18 cellular contexts compared by ENCODE assay signal in the genomic region with DNA sequence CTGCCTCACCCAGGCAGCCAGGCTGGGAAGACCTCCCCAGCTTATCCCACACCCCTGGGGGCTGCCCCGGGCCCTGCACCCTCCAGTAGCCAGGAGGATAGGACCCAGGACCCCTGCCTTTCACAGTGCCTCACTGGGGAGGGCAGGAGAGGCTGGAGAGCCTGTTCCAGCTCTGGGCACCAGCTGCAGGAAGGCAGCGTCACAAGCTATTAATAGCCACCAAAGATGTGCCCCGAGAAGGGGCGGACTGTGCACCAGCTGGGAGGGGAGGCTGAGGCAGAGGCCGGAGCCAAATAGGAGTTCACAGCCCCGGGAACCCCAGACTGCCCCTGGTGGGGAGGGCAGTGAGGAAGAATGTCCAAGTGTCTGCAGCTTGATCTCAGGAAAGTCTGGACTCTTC. TPM values are rescaled to one million over a fixed set of nuclear protein-coding genes. Genes with fewer than 3 reads are reported as not detected.
DNase-seq lines count a peak whose midpoint lies in the region; ATAC-seq and TF ChIP-seq lines count a peak whose summit lies in the region.
"Had no signal": no experiment of that assay in that cellular context is flagged by ENCODE, and none has a peak within 500 bp of the region (broad histone marks: within the 10 kb centered on the region; RNA-seq: fewer than 3 reads in every experiment).

No MANE protein-coding gene starts in this region.

- TF ChIP-seq RAD21 in neural cell (conservative IDR thresholded peaks at IDR 0.05): no peak

- H3K36me3 ChIP-seq in heart left ventricle (no peaks in the 10 kb centered on the region), right atrium auricular region (no peaks in the 10 kb centered on the region), neural cell (ENCODE audit: insufficient read depth, low read length) (peaks cover 13% of the 10 kb centered on the region), ovary (no peaks in the 10 kb centered on the region)

- no peak for TF ChIP-seq EP300 in neural cell (conservative IDR thresholded peaks at IDR 0.05; ENCODE audit: poor library complexity, severe bottlenecking)
- no peak for TF ChIP-seq EP300 in ovary (IDR thresholded peaks at IDR 0.05)

- TF ChIP-seq CTCF in heart left ventricle (IDR thresholded peaks at IDR 0.05) (no peak), right atrium auricular region (IDR thresholded peaks at IDR 0.05) (no peak), neural cell (IDR thresholded peaks at IDR 0.05; ENCODE audit: poor library complexity, severe bottlenecking) (no peak), ovary (IDR thresholded peaks at IDR 0.05) (no peak)

- no peak overlapping the region for H3K9ac ChIP-seq in neural cell (ENCODE audit: low read length)

- H3F3A ChIP-seq in neural cell (ENCODE audit: insufficient read depth, low read length, poor library complexity, severe bottlenecking): no peaks in the 10 kb centered on the region

- no peak overlapping the region for H3K4me2 ChIP-seq in neural cell (ENCODE audit: low read length)
- H3K4me2 ChIP-seq: A549, GM23338 had no signal

- intact Hi-C loops in heart left ventricle (cut with DNase I) (no loop called here), ovary (cut with DNase I) (no loop called here)

- H3K4me1 ChIP-seq in heart left ventricle (peaks cover 0 to 10% (median 1%) of the 10 kb centered on the region in 12 donors), right atrium auricular region (peaks cover 0 to 7% of the 10 kb centered on the region in 2 donors), ovary (ENCODE audit: insufficient read depth) (no peaks in the 10 kb centered on the region)
- H3K4me1 ChIP-seq: A549, Caco-2 had no signal

- H3K79me2 ChIP-seq in neural cell (replicated peaks; ENCODE audit: insufficient read depth, low read length): peaks cover 78% of the 10 kb centered on the region

- H3K9me2 ChIP-seq in neural cell (ENCODE audit: insufficient read depth, low read length): no peaks in the 10 kb centered on the region

- peak in 2 of 5 donors; percentile 43 to 48 for DNase-seq in heart left ventricle
- no peak for DNase-seq in right atrium auricular region (ENCODE audit: low spot score)
- no peak for DNase-seq in ovary
- no peak for DNase-seq in NOMO-1 treated with DMSO at 0.1 percent for 48 hours (lab: John Stamatoyannopoulos, UW; ENCODE audit: unreplicated experiment)
- DNase-seq in T1000 (lab: John Stamatoyannopoulos, UW): no peak
- DNase-seq: Caco-2, DMS153, NCI-H1417 treated with DMSO at 0.1 percent for 48 hours, NCI-H1930, NCI-H526 treated with DMSO at 0.1 percent for 48 hours, OCI-M1, RPMI8226 had no signal

- ATAC-seq in heart left ventricle: peak; percentile 82 to 91 (median 87)
- ATAC-seq: A549, GM23338, K562 had no signal

- H4K20me1 ChIP-seq in neural cell (ENCODE audit: insufficient read depth): peaks cover 75% of the 10 kb centered on the region

- H2AFZ ChIP-seq in neural cell (ENCODE audit: low read depth, low read length): no peak overlapping the region
- H2AFZ ChIP-seq: GM23338 had no signal

- H3K27ac ChIP-seq in heart left ventricle (no peak overlapping the region), right atrium auricular region (no peak overlapping the region), angular gyrus (ENCODE audit: low read depth, low read length) (peak overlapping the region; percentile 30), neural cell (ENCODE audit: low read length) (no peak overlapping the region), ovary (no peak overlapping the region)
- H3K27ac ChIP-seq: A549, C4-2B had no signal

- 46 to 66% (median 55%) methylated on average over 6 of the region's 6 CpGs for WGBS in heart left ventricle, 4 donors
- 79 to 81% (median 80%) methylated on average over 6 of the region's 6 CpGs for WGBS in ovary, 3 donors

- H3K9me3 ChIP-seq in heart left ventricle (no peaks in the 10 kb centered on the region), right atrium auricular region (no peaks in the 10 kb centered on the region), neural cell (ENCODE audit: low read length) (no peaks in the 10 kb centered on the region), ovary (no peaks in the 10 kb centered on the region)
- H3K9me3 ChIP-seq: A549, Caco-2 had no signal

- H3K27me3 ChIP-seq in heart left ventricle (no peaks in the 10 kb centered on the region), right atrium auricular region (no peaks in the 10 kb centered on the region), neural cell (ENCODE audit: insufficient read depth, low read depth, low read length) (no peaks in the 10 kb centered on the region), ovary (no peaks in the 10 kb centered on the region)

- TF ChIP-seq POLR2A in heart left ventricle (IDR thresholded peaks at IDR 0.05): no peak
- no peak for TF ChIP-seq POLR2A in ovary (IDR thresholded peaks at IDR 0.05)

- H3K4me3 ChIP-seq in heart left ventricle (no peak overlapping the region), right atrium auricular region (no peak overlapping the region), neural cell (ENCODE audit: low read length) (no peak overlapping the region), ovary (no peak overlapping the region)
- H3K4me3 ChIP-seq: A549, GM23338, K562 had no signal

TF ChIP-seq in neural cell, 6 proteins besides CTCF, POLR2A, EP300 and RAD21:
- TF ChIP-seq SMC3 (conservative IDR thresholded peaks at IDR 0.05; ENCODE audit: poor library complexity): no peak
- TF ChIP-seq POLR2AphosphoS5 (IDR thresholded peaks at IDR 0.05): peak; percentile 11
- TF ChIP-seq, protein P1, sequence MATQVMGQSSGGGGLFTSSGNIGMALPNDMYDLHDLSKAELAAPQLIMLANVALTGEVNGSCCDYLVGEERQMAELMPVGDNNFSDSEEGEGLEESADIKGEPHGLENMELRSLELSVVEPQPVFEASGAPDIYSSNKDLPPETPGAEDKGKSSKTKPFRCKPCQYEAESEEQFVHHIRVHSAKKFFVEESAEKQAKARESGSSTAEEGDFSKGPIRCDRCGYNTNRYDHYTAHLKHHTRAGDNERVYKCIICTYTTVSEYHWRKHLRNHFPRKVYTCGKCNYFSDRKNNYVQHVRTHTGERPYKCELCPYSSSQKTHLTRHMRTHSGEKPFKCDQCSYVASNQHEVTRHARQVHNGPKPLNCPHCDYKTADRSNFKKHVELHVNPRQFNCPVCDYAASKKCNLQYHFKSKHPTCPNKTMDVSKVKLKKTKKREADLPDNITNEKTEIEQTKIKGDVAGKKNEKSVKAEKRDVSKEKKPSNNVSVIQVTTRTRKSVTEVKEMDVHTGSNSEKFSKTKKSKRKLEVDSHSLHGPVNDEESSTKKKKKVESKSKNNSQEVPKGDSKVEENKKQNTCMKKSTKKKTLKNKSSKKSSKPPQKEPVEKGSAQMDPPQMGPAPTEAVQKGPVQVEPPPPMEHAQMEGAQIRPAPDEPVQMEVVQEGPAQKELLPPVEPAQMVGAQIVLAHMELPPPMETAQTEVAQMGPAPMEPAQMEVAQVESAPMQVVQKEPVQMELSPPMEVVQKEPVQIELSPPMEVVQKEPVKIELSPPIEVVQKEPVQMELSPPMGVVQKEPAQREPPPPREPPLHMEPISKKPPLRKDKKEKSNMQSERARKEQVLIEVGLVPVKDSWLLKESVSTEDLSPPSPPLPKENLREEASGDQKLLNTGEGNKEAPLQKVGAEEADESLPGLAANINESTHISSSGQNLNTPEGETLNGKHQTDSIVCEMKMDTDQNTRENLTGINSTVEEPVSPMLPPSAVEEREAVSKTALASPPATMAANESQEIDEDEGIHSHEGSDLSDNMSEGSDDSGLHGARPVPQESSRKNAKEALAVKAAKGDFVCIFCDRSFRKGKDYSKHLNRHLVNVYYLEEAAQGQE (IDR thresholded peaks at IDR 0.05; ENCODE audit: borderline replicate concordance): no peak
- no peak for TF ChIP-seq TAF1 (IDR thresholded peaks at IDR 0.05; ENCODE audit: low read depth)

RNA-seq across cellular contexts. Expression of a gene that starts 8.8 kb away (rescaled TPM):
- total RNA-seq in heart left ventricle: 1 to 10 TPM in 8 of 9 donors, under 1 TPM in 1; 0.94 to 6.1 (median 2.4) TPM
- polyA plus RNA-seq in heart left ventricle: 1 to 10 TPM in 1 of 2 donors, under 1 TPM in 1; 0.69 to 2.9 TPM
- total RNA-seq in right atrium auricular region: under 1 TPM; 0.47 to 0.52 TPM
- polyA plus RNA-seq in neural cell: 18.2 and 27.4 TPM in 2 replicates
- polyA minus RNA-seq in neural cell: 65.5 and 69.1 TPM in 2 replicates
- total RNA-seq in ovary: 1 to 10 TPM in 2 of 7 donors, under 1 TPM in 5; 0.37 to 1.5 (median 0.80) TPM
- under 1 TPM; 0.32 to 0.79 TPM for polyA plus RNA-seq in ovary
